Comparison of ENCODE assay signal across 28 cellular contexts in genomic region chr21:26969971-26970725, GRCh38. TPM values are rescaled to one million over a fixed set of nuclear protein-coding genes. Genes with fewer than 3 reads are reported as not detected.
"Had no signal": no experiment of that assay in that cellular context is flagged by ENCODE, and none has a peak within 500 bp of the region (broad histone marks: within the 10 kb centered on the region; RNA-seq: fewer than 3 reads in every experiment).

No MANE protein-coding gene starts in this region.

- H3K36me3 ChIP-seq: ascending aorta, cardiac muscle cell, Peyer's patch had no signal

- H3K27ac ChIP-seq: ascending aorta, cardiac muscle cell, Peyer's patch, RWPE1 had no signal

- H3K27me3 ChIP-seq: Peyer's patch had no signal

- H3K4me1 ChIP-seq: Peyer's patch had no signal

- H3K9me3 ChIP-seq: ascending aorta, Peyer's patch had no signal

- H3K4me3 ChIP-seq: ascending aorta, cardiac muscle cell, Peyer's patch had no signal

- DNase-seq: activated CD4-positive, alpha-beta T cell treated with anti-CD3 and anti-CD28 coated beads, Interleukin-2, amount 10 ng/mL, durations not matched to agents 24 days and 14 days; activated CD4-positive, alpha-beta T cell treated with anti-CD3 and anti-CD28 coated beads, Interleukin-2, amount 50 U/mL, for 4 hours; activated CD8-positive, alpha-beta T cell treated with anti-CD3 and anti-CD28 coated beads for 36 hours; activated effector memory CD4-positive, alpha-beta T cell treated with anti-CD3 and anti-CD28 coated beads, Interleukin-2, amount 50 U/mL, for 16 hours; activated naive CD4-positive, alpha-beta T cell treated with Interleukin-2 at 50 U/mL for 16 hours; activated naive CD8-positive, alpha-beta T cell treated with anti-CD3 and anti-CD28 coated beads, Interleukin-2, amount 10 ng/mL, durations not matched to agents 7 days and 5 days; activated T-cell treated with anti-CD3 and anti-CD28 coated beads, Interleukin-2, amount 50 U/mL, for 1 hour; activated T-cell treated with anti-CD3 and anti-CD28 coated beads, Interleukin-2, amount 50 U/mL, for 72 hours; amygdala; NCI-H1092 treated with DMSO at 0.1 percent for 48 hours; NCI-H1417; NCI-H146; NCI-H187 treated with DMSO at 0.1 percent for 48 hours; NCI-H2081; NCI-H345; NCI-H524 treated with DMSO at 0.1 percent for 48 hours; Peyer's patch; SIG-M5; SW 1271; T1000 had no signal

RNA-seq across cellular contexts. Expression of gene ADAMTS5, which starts 3.3 kb away (rescaled TPM):
- total RNA-seq: activated CD4-positive, alpha-beta T cell treated with anti-CD3 and anti-CD28 coated beads, Interleukin-2, amount 10 ng/mL, durations not matched to agents 24 days and 14 days; activated CD8-positive, alpha-beta memory T cell treated with anti-CD3 and anti-CD28 coated beads for 36 hours; activated CD8-positive, alpha-beta T cell treated with anti-CD3 and anti-CD28 coated beads for 36 hours; activated naive CD8-positive, alpha-beta T cell treated with anti-CD3 and anti-CD28 coated beads, Interleukin-2, amount 10 ng/mL, durations not matched to agents 7 days and 5 days; activated T-cell treated with anti-CD3 and anti-CD28 coated beads, Interleukin-2, amount 50 U/mL, for 72 hours; activated T-helper 17 cell treated with anti-CD3 and anti-CD28 coated beads, Interleukin-2, amount 50 U/mL, for 72 hours; NCI-H460; T-helper 1 cell treated with Interleukin-12 subunit alpha and Interleukin-12 subunit beta and Interleukin-4 antibody, amounts not matched to agents 30 ng/mL and 1 ng/mL, for 36 hours; T-helper 2 cell treated with Interferon-gamma antibody and Interleukin-4, amounts not matched to agents 100 ng/mL and 5 ng/mL, for 36 hours had no signal
